In the genomic region with DNA sequence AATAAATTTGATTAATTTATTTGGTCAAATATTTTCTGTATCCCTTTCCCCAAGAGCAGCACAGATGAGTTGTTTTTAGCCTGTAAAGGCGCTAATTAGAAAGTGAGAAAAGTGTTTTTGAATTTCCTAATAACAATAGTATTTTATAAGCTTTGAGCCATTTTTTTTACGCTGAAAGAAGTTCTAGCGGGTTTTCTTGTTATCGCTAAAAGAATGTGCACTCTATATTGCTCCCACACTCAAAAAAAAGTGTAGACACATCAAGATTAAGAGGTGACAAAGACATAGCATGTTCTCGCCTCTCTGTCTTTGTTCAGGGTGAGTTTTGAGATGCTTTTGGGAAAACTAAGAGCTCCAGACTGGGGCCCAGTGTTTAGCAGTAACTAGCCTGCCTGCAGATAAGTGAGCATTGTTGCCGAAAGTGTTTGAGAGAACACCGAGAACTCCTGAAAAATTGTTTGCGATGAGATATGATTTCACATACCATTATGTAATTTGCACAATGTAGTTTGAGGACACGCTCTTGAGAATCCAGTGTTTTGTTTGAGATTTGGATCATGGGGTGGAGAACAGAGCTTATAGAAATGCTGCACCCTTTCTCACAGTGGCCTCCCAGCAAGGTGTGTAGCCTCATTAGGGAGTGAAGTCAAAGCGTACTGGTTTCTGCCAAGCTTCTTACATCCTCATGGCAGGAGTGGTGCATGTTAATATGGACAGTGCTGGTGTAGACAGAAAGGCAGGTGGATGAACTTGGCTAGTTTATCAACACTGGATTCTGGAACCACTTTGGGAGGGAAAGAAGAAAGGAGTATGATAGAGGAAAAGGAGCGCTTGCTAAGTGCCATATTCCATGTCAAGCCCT, we compare ENCODE assay signal across 9 cellular contexts. TPM values are rescaled to one million over a fixed set of nuclear protein-coding genes. Genes with fewer than 3 reads are reported as not detected.
DNase-seq lines count a peak whose midpoint lies in the region; ATAC-seq and TF ChIP-seq lines count a peak whose summit lies in the region.
"Had no signal": no experiment of that assay in that cellular context is flagged by ENCODE, and none has a peak within 500 bp of the region (broad histone marks: within the 10 kb centered on the region; RNA-seq: fewer than 3 reads in every experiment).

No MANE protein-coding gene starts in this region.

- TF ChIP-seq CTCF in mammary epithelial cell (conservative IDR thresholded peaks at IDR 0.05 in 1 of 2, IDR thresholded peaks at IDR 0.05 in 1 of 2; ENCODE audit: extremely low read depth in 1 of 2, insufficient read depth in 1 of 2, low read depth in 1 of 2, low read length in 2 of 2) (no peak), mesothelial cell of epicardium (IDR thresholded peaks at IDR 0.05; ENCODE audit: unreplicated experiment) (no peak)

- H3K36me3 Mint-ChIP-seq in stimulated activated naive CD8-positive, alpha-beta T cell treated with anti-CD3 and anti-CD28 coated beads, Interleukin-15, Interleukin-2, amounts not matched to agents 100 ng/mL and 50 ng/mL, for 24 hours (ENCODE audit: low read depth): no peaks in the 10 kb centered on the region
- H3K36me3 Mint-ChIP-seq in mesothelial cell of epicardium: no peaks in the 10 kb centered on the region

- H3K27ac Mint-ChIP-seq in stimulated activated naive CD8-positive, alpha-beta T cell treated with anti-CD3 and anti-CD28 coated beads, Interleukin-15, Interleukin-2, amounts not matched to agents 100 ng/mL and 50 ng/mL, for 24 hours: no peak overlapping the region
- no peak overlapping the region for H3K27ac Mint-ChIP-seq in mesothelial cell of epicardium

- peaks cover 20% of the 10 kb centered on the region for H3K4me1 ChIP-seq in mammary epithelial cell (ENCODE audit: insufficient read depth, low read length)

- peak overlapping the region; percentile 82 for H3K4me3 Mint-ChIP-seq in stimulated activated naive CD8-positive, alpha-beta T cell treated with anti-CD3 and anti-CD28 coated beads, Interleukin-15, Interleukin-2, amounts not matched to agents 100 ng/mL and 50 ng/mL, for 24 hours
- peak overlapping the region; percentile 85 for H3K4me3 Mint-ChIP-seq in mesothelial cell of epicardium

- peak overlapping the region; percentile 61 for H3K27ac ChIP-seq in mammary epithelial cell (ENCODE audit: insufficient read depth, low read depth, low read length)

- no peaks in the 10 kb centered on the region for H3K9me3 Mint-ChIP-seq in stimulated activated naive CD8-positive, alpha-beta T cell treated with anti-CD3 and anti-CD28 coated beads, Interleukin-15, Interleukin-2, amounts not matched to agents 100 ng/mL and 50 ng/mL, for 24 hours
- H3K9me3 Mint-ChIP-seq in mesothelial cell of epicardium: no peaks in the 10 kb centered on the region

- no TSS peak for BruUV-seq in mammary epithelial cell (replicated peaks; lab: Mats Ljungman, UMichigan)

- ATAC-seq in stimulated activated naive CD8-positive, alpha-beta T cell treated with anti-CD3 and anti-CD28 coated beads, Interleukin-15, Interleukin-2, amounts not matched to agents 100 U/mL and 50 U/mL, for 24 hours: no peak
- ATAC-seq in left colon: no peak

- H2AFZ ChIP-seq in mammary epithelial cell (ENCODE audit: low read depth, low read length): no peak overlapping the region

- CTCF ChIA-PET in mammary epithelial cell (lab: Charles Lee; ENCODE audit: low non-redundant PET): no interaction called here

- no peak for DNase-seq in stimulated activated naive CD8-positive, alpha-beta T cell treated with anti-CD3 and anti-CD28 coated beads, Interleukin-15, Interleukin-2, amounts not matched to agents 100 U/mL and 50 U/mL, for 24 hours
- DNase-seq in mammary epithelial cell (no peak), mesothelial cell of epicardium (ENCODE audit: low spot score in 2 of 2, unreplicated experiment in 2 of 2) (no peak), GOT3 (lab: John Stamatoyannopoulos, UW) (no peak), left colon (no peak), cerebellar cortex (ENCODE audit: low spot score) (no peak), DMS79 treated with DMSO at 0.1 percent for 48 hours (lab: John Stamatoyannopoulos, UW) (no peak)
- DNase-seq: NCI-H2029 had no signal

- H3K27me3 Mint-ChIP-seq in stimulated activated naive CD8-positive, alpha-beta T cell treated with anti-CD3 and anti-CD28 coated beads, Interleukin-15, Interleukin-2, amounts not matched to agents 100 ng/mL and 50 ng/mL, for 24 hours: peaks cover 49% of the 10 kb centered on the region
- peaks cover 25% of the 10 kb centered on the region for H3K27me3 Mint-ChIP-seq in mesothelial cell of epicardium (ENCODE audit: low read depth)

- peaks cover 37% of the 10 kb centered on the region for H3K4me1 Mint-ChIP-seq in stimulated activated naive CD8-positive, alpha-beta T cell treated with anti-CD3 and anti-CD28 coated beads, Interleukin-15, Interleukin-2, amounts not matched to agents 100 ng/mL and 50 ng/mL, for 24 hours (ENCODE audit: low read depth)
- H3K4me1 Mint-ChIP-seq in mesothelial cell of epicardium: peaks cover 18% of the 10 kb centered on the region

- intact Hi-C loops in mammary epithelial cell (cut with micrococcal nuclease): loop anchor here (2.0 kb wide), 1 partner anchor 77 kb away; no protein-coding TSS in a partner anchor
- intact Hi-C loops in left colon (cut with DNase I, micrococcal nuclease): no loop called here

- H3K4me3 ChIP-seq in mammary epithelial cell (replicated peaks in 1 of 3; ENCODE audit: insufficient read depth in 1 of 3, low read depth in 2 of 3, low read length in 3 of 3): peak overlapping the region; percentile 83 to 95 (median 92)

- WGBS in mammary epithelial cell (ENCODE audit: low coverage, missing lambda C conversion rate): 90% methylated on average over 11 of the region's 11 CpGs

- no peaks in the 10 kb centered on the region for H4K20me1 ChIP-seq in mammary epithelial cell (ENCODE audit: insufficient read depth, low read length)

- no peaks in the 10 kb centered on the region for H3K36me3 ChIP-seq in mammary epithelial cell (ENCODE audit: insufficient read depth, low read length)

- no peaks in the 10 kb centered on the region for H3K9me3 ChIP-seq in mammary epithelial cell (replicated peaks; ENCODE audit: insufficient read depth, low read length)

- H3K79me2 ChIP-seq in mammary epithelial cell (ENCODE audit: insufficient read depth, low read length): peaks cover 63% of the 10 kb centered on the region

- dilution Hi-C loops in mammary epithelial cell (cut with HindIII; ENCODE audit: low sequenced_read_pairs): no loop called here

- H3K4me2 ChIP-seq in mammary epithelial cell (ENCODE audit: insufficient read depth, low read depth, low read length): peak overlapping the region; percentile 99

- H3K27me3 ChIP-seq in mammary epithelial cell (ENCODE audit: insufficient read depth, low read length): no peaks in the 10 kb centered on the region

- in situ Hi-C loops in mammary epithelial cell (cut with MboI; ENCODE audit: low sequenced_read_pairs in 2 of 2): loop anchor here in 1 of 2 donors (10.0 kb wide), 1 partner anchor 47 kb away; no protein-coding TSS in a partner anchor

- H3K9ac ChIP-seq in mammary epithelial cell (ENCODE audit: insufficient read depth, low read length): no peak overlapping the region

RNA-seq across cellular contexts. Expression of gene F2R, which starts 1.5 kb away (rescaled TPM):
- total RNA-seq in mammary epithelial cell (10 to 100 TPM; 30.7 to 81.4 TPM), mesothelial cell of epicardium (34.4 to 35.8 TPM (median 34.4 TPM) in 3 replicates), left colon (1 to 10 TPM; 5.3 to 5.5 TPM)
- polyA plus RNA-seq in mammary epithelial cell: 46.2 TPM
- 47.2 TPM for polyA minus RNA-seq in mammary epithelial cell
